ENCODE assay signal across 7 cellular contexts in genomic region chr17:70168979-70169706, GRCh38. TPM values are rescaled to one million over a fixed set of nuclear protein-coding genes. Genes with fewer than 3 reads are reported as not detected.
DNase-seq lines count a peak whose midpoint lies in the region; ATAC-seq and FAIRE-seq lines count a peak whose summit lies in the region.

Gene KCNJ2, plus strand, starts transcription at chr17:70169532. Its CDS starts 5,508 bp downstream, at chr17:70175040.

- H3K36me3 Mint-ChIP-seq in central memory CD8-positive, alpha-beta T cell (ENCODE audit: insufficient read depth), result no peaks in the 10 kb centered on the region

- peak within 1 kb of the TSS; percentile 81 to 94 (median 92) for H3K4me3 ChIP-seq in skeletal muscle tissue (ENCODE audit: low read length in 3 of 3)

- H3K27me3 Mint-ChIP-seq in central memory CD8-positive, alpha-beta T cell, result peaks cover 68% of the 10 kb centered on the region

- no peak within 1 kb of the TSS for H3K27ac Mint-ChIP-seq in central memory CD8-positive, alpha-beta T cell (ENCODE audit: low read depth)

- peak within 1 kb of the TSS; percentile 86 for H3K27ac ChIP-seq in skeletal muscle tissue (ENCODE audit: low read depth, low read length)

- peak within 1 kb of the TSS; percentile 91 to 92 (median 91) for H3K9ac ChIP-seq in skeletal muscle tissue (ENCODE audit: low read depth in 1 of 3, low read length in 3 of 3)

- DNase-seq in GM18507 (ENCODE audit: extremely low spot score, insufficient read length, low read depth), result peak; percentile 48
- peak; percentile 76 for DNase-seq in NCI-H1105 treated with DMSO at 0.1 percent for 48 hours (lab: John Stamatoyannopoulos, UW)
- peak; percentile 0 for DNase-seq in T follicular helper cell (ENCODE audit: low read depth)
- peak in 1 of 2 donors; percentile 14 for DNase-seq in central memory CD8-positive, alpha-beta T cell (ENCODE audit: low spot score in 2 of 2)
- peak; percentile 87 for DNase-seq in iris pigment epithelial cell (ENCODE audit: low read depth)

- no peaks in the 10 kb centered on the region for H3K27me3 ChIP-seq in skeletal muscle tissue (ENCODE audit: control insufficient read depth in 3 of 3, insufficient read depth in 3 of 3, low read length in 3 of 3)

- peak; percentile 66 for FAIRE-seq in GM18507 (lab: Jason Lieb, UNC)

- H3K9me3 ChIP-seq in skeletal muscle tissue (ENCODE audit: control insufficient read depth in 3 of 3, low read length in 3 of 3), result no peaks in the 10 kb centered on the region

- H3K4me1 ChIP-seq in skeletal muscle tissue (ENCODE audit: control insufficient read depth in 3 of 3, insufficient read depth in 3 of 3, low read length in 3 of 3), result peaks cover 7 to 17% (median 8%) of the 10 kb centered on the region in 3 donors

- H3K4me1 Mint-ChIP-seq in central memory CD8-positive, alpha-beta T cell, result peaks cover 12% of the 10 kb centered on the region

- H3K36me3 ChIP-seq in skeletal muscle tissue (ENCODE audit: control insufficient read depth in 3 of 3, insufficient read depth in 3 of 3, low read length in 3 of 3), result no peaks in the 10 kb centered on the region

- peak; percentile 98 for ATAC-seq in HG02759 (IDR thresholded peaks at IDR 0.05; ENCODE audit: unreplicated experiment)
- peak; percentile 62 for ATAC-seq in central memory CD8-positive, alpha-beta T cell (replicated peaks; ENCODE audit: extremely low read depth, poor library complexity, severe bottlenecking)

- no peaks in the 10 kb centered on the region for H3K9me3 Mint-ChIP-seq in central memory CD8-positive, alpha-beta T cell

- peak within 1 kb of the TSS; percentile 63 for H3K4me3 Mint-ChIP-seq in central memory CD8-positive, alpha-beta T cell

RNA-seq across cellular contexts. Expression of gene KCNJ2, which starts in this region (rescaled TPM):
- total RNA-seq in skeletal muscle tissue, result 34.4 TPM
